In the genomic region with DNA sequence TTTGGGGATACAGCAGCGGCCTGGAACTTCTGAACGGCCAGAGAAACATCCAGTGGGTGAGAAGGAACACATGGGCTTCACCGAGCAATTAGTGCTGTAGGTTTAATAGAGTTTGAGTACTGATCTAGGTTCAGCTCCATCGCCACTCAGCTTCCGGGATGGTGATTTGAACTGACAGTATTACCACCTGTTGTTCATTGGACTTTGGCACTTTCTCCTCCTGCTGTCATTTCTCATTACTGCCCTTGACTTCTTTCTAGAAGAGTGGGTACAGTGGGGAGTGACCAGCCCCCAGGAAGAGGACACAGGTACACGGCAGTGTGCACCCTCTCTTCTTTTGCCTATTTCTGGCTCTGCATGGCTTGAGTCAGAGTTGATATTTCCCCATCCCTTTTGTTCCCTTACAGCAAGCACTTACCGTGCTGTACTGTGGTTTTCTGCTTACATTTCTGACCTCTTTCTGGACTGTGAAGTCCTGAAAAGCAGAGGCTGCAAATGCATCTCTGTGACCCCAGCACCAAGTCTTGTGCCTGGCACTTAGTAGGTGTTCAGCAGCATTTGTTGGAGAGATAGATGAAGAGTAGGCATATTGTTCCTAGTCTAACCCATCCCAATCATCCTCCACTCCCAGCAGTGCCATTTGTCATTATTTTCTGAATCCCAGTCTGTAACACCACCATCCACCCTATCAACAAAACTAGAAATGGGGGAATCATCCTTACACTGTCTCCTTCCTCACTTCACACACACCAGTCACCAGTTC, we compare ENCODE assay signal across 28 cellular contexts.
DNase-seq lines count a peak whose midpoint lies in the region; ATAC-seq, FAIRE-seq and TF ChIP-seq lines count a peak whose summit lies in the region.
"Had no signal": no experiment of that assay in that cellular context is flagged by ENCODE, and none has a peak within 500 bp of the region (broad histone marks: within the 10 kb centered on the region; RNA-seq: fewer than 3 reads in every experiment).

No MANE protein-coding gene starts in this region.

- H3K9me3 Mint-ChIP-seq in nephron = no peaks in the 10 kb centered on the region
- H3K9me3 Mint-ChIP-seq in activated naive CD4-positive, alpha-beta T cell treated with anti-CD3 and anti-CD28 coated beads, Interleukin-2, amount 50 U/mL, for 72 hours = no peaks in the 10 kb centered on the region
- H3K9me3 Mint-ChIP-seq: activated T-helper 17 cell treated with anti-CD3 and anti-CD28 coated beads, Interleukin-2, amount 50 U/mL, for 72 hours; CD4-positive, alpha-beta T cell; natural killer cell treated with Interleukin-12 subunit alpha and Interleukin-12 subunit beta and Interleukin-15 and Interleukin-18, amount 100 ng/mL, for 72 hours; stimulated activated naive B cell treated with anti-CD40 and anti-IgM and Interleukin-4, amounts not matched to agents 10 μg/mL and 1 μg/mL and 100 μg/mL, for 72 hours had no signal

- TF ChIP-seq POLR2A in esophagus muscularis mucosa (IDR thresholded peaks at IDR 0.05; ENCODE audit: low read depth) = no peak

- intact Hi-C loops in esophagus muscularis mucosa (cut with DNase I) = no loop called here

- H3K36me3 ChIP-seq in esophagus muscularis mucosa = no peaks in the 10 kb centered on the region
- H3K36me3 ChIP-seq: cardiac muscle cell, colonic mucosa, gastrocnemius medialis, lower lobe of right lung, Peyer's patch had no signal

- peak; percentile 13 for FAIRE-seq in HTR-8/SVneo (lab: Jason Lieb, UNC)
- FAIRE-seq: A204.1, H1 had no signal

- 86% methylated on average over 7 of the region's 7 CpGs for WGBS in esophagus muscularis mucosa

- no peaks in the 10 kb centered on the region for H3K9me3 ChIP-seq in AG04450 (ENCODE audit: control insufficient read depth, insufficient read depth, low read length)
- no peaks in the 10 kb centered on the region for H3K9me3 ChIP-seq in esophagus muscularis mucosa
- H3K9me3 ChIP-seq: colonic mucosa, gastrocnemius medialis, lower lobe of right lung, Peyer's patch had no signal

- peaks cover 3 to 42% (median 39%) of the 10 kb centered on the region in 4 donors for H3K4me1 ChIP-seq in esophagus muscularis mucosa
- H3K4me1 ChIP-seq: colonic mucosa, gastrocnemius medialis, lower lobe of right lung, Peyer's patch had no signal

- POLR2A ChIA-PET in AG04450 (lab: Yijun Ruan, JAX) = interaction anchor here (0.8 kb wide), 1 partner anchor 96 kb away, joined by 3 read pairs; a partner anchor contains a TSS

- no peaks in the 10 kb centered on the region for H3K27me3 Mint-ChIP-seq in nephron (ENCODE audit: low read depth)
- H3K27me3 Mint-ChIP-seq: activated naive CD8-positive, alpha-beta T cell; activated T-helper 17 cell treated with anti-CD3 and anti-CD28 coated beads, Interleukin-2, amount 50 U/mL, for 72 hours; CD4-positive, alpha-beta T cell; natural killer cell treated with Interleukin-12 subunit alpha and Interleukin-12 subunit beta and Interleukin-15 and Interleukin-18, amount 100 ng/mL, for 72 hours; stimulated activated naive B cell treated with anti-CD40 and anti-IgM and Interleukin-4, amounts not matched to agents 10 μg/mL and 1 μg/mL and 100 μg/mL, for 72 hours had no signal

- no peak overlapping the region for H3K4me3 Mint-ChIP-seq in nephron
- H3K4me3 Mint-ChIP-seq: activated naive CD8-positive, alpha-beta T cell; activated T-helper 17 cell treated with anti-CD3 and anti-CD28 coated beads, Interleukin-2, amount 50 U/mL, for 72 hours; CD4-positive, alpha-beta T cell; natural killer cell treated with Interleukin-12 subunit alpha and Interleukin-12 subunit beta and Interleukin-15 and Interleukin-18, amount 100 ng/mL, for 72 hours; stimulated activated naive B cell treated with anti-CD40 and anti-IgM and Interleukin-4, amounts not matched to agents 10 μg/mL and 1 μg/mL and 100 μg/mL, for 72 hours had no signal

- H3K36me3 Mint-ChIP-seq in nephron (ENCODE audit: low read depth) = no peaks in the 10 kb centered on the region
- H3K36me3 Mint-ChIP-seq in activated naive CD4-positive, alpha-beta T cell treated with anti-CD3 and anti-CD28 coated beads, Interleukin-2, amount 50 U/mL, for 72 hours = no peaks in the 10 kb centered on the region
- H3K36me3 Mint-ChIP-seq: natural killer cell treated with Interleukin-12 subunit alpha and Interleukin-12 subunit beta and Interleukin-15 and Interleukin-18, amount 100 ng/mL, for 72 hours; stimulated activated naive B cell treated with anti-CD40 and anti-IgM and Interleukin-4, amounts not matched to agents 10 μg/mL and 1 μg/mL and 100 μg/mL, for 72 hours had no signal

- CTCF ChIA-PET in AG04450 (lab: Charles Lee) = no interaction called here

- H3K27ac Mint-ChIP-seq in nephron = peak overlapping the region in 2 of 3 experiments; percentile 16 to 74
- peak overlapping the region in 1 of 2 donors; percentile 1 for H3K27ac Mint-ChIP-seq in activated naive CD4-positive, alpha-beta T cell treated with anti-CD3 and anti-CD28 coated beads, Interleukin-2, amount 50 U/mL, for 72 hours
- H3K27ac Mint-ChIP-seq: activated naive CD8-positive, alpha-beta T cell; activated T-helper 17 cell treated with anti-CD3 and anti-CD28 coated beads, Interleukin-2, amount 50 U/mL, for 72 hours; CD4-positive, alpha-beta T cell; natural killer cell treated with Interleukin-12 subunit alpha and Interleukin-12 subunit beta and Interleukin-15 and Interleukin-18, amount 100 ng/mL, for 72 hours; stimulated activated naive B cell treated with anti-CD40 and anti-IgM and Interleukin-4, amounts not matched to agents 10 μg/mL and 1 μg/mL and 100 μg/mL, for 72 hours had no signal

- TF ChIP-seq EP300 in esophagus muscularis mucosa (IDR thresholded peaks at IDR 0.05) = no peak

- H3K4me1 Mint-ChIP-seq in nephron = peaks cover 47% of the 10 kb centered on the region
- H3K4me1 Mint-ChIP-seq: activated T-helper 17 cell treated with anti-CD3 and anti-CD28 coated beads, Interleukin-2, amount 50 U/mL, for 72 hours; stimulated activated naive B cell treated with anti-CD40 and anti-IgM and Interleukin-4, amounts not matched to agents 10 μg/mL and 1 μg/mL and 100 μg/mL, for 72 hours had no signal

- H3K27ac ChIP-seq in AG04450 (ENCODE audit: low read depth, low read length) (peak overlapping the region; percentile 43), esophagus muscularis mucosa (replicated peaks in 1 of 4) (peak overlapping the region; percentile 48 to 59 (median 53))
- H3K27ac ChIP-seq: cardiac muscle cell, colonic mucosa, epithelial cell of prostate, gastrocnemius medialis had no signal

- TF ChIP-seq CTCF in AG04450 (IDR thresholded peaks at IDR 0.05; ENCODE audit: low read depth, low read length) = no peak
- TF ChIP-seq CTCF in esophagus muscularis mucosa (IDR thresholded peaks at IDR 0.05) = no peak
- TF ChIP-seq CTCF in nephron (IDR thresholded peaks at IDR 0.05; ENCODE audit: unreplicated experiment in 3 of 3) = no peak

- H3K27me3 ChIP-seq in AG04450 (ENCODE audit: control insufficient read depth, insufficient read depth, low read length) = no peaks in the 10 kb centered on the region
- no peaks in the 10 kb centered on the region for H3K27me3 ChIP-seq in esophagus muscularis mucosa
- H3K27me3 ChIP-seq: cardiac muscle cell, colonic mucosa, gastrocnemius medialis, Peyer's patch had no signal

- H3K4me3 ChIP-seq in AG04450 (ENCODE audit: low read depth, low read length) (no peak overlapping the region), esophagus muscularis mucosa (no peak overlapping the region)
- H3K4me3 ChIP-seq: cardiac muscle cell, colonic mucosa, gastrocnemius medialis, lower lobe of right lung, Peyer's patch had no signal

- DNase-seq in AG04450 (ENCODE audit: low read depth, low spot score) = no peak
- no peak for DNase-seq in HTR-8/SVneo (ENCODE audit: insufficient read length, low spot score)
- DNase-seq in esophagus muscularis mucosa (ENCODE audit: extremely low spot score) = no peak
- DNase-seq in activated naive CD4-positive, alpha-beta T cell treated with anti-CD3 and anti-CD28 coated beads, Interleukin-2, amount 50 U/mL, for 72 hours (ENCODE audit: low spot score in 2 of 2) = no peak
- no peak for DNase-seq in COR-L47 (lab: John Stamatoyannopoulos, UW)
- no peak for DNase-seq in HPDE6-E6E7 (ENCODE audit: extremely low spot score)
- DNase-seq in NCI-H187 (lab: John Stamatoyannopoulos, UW) = no peak
- DNase-seq: activated CD4-positive, alpha-beta T cell treated with anti-CD3 and anti-CD28 coated beads for 48 hours; AML-193; aorta; CD4-positive, alpha-beta T cell; colonic mucosa; effector CD8-positive, alpha-beta T cell; gastrocnemius medialis; Kasumi-1; lower lobe of right lung; NCI-H748 treated with DMSO at 0.1 percent for 48 hours; Peyer's patch; SIG-M5; stimulated activated naive B cell treated with anti-CD40 and anti-IgM and Interleukin-4, amounts not matched to agents 10 μg/mL and 1 μg/mL and 100 μg/mL, for 72 hours had no signal

- ATAC-seq in activated naive CD4-positive, alpha-beta T cell treated with anti-CD3 and anti-CD28 coated beads, Interleukin-2, amount 50 U/mL, for 72 hours = no peak
- ATAC-seq: activated T-helper 17 cell treated with anti-CD3 and anti-CD28 coated beads, Interleukin-2, amount 50 U/mL, for 72 hours; gastrocnemius medialis; lower lobe of right lung; natural killer cell treated with Interleukin-12 subunit alpha and Interleukin-12 subunit beta and Interleukin-15 and Interleukin-18, amount 100 ng/mL, for 72 hours; stimulated activated naive B cell treated with anti-CD40 and anti-IgM and Interleukin-4, amounts not matched to agents 10 μg/mL and 1 μg/mL and 100 μg/mL, for 72 hours had no signal
